In genomic region chr1:9010781-9011323, GRCh38 we compare ENCODE assay signal across 13 cellular contexts. TPM values are rescaled to one million over a fixed set of nuclear protein-coding genes. Genes with fewer than 3 reads are reported as not detected.
DNase-seq lines count a peak whose midpoint lies in the region; ATAC-seq, FAIRE-seq and TF ChIP-seq lines count a peak whose summit lies in the region.
"Had no signal": no experiment of that assay in that cellular context is flagged by ENCODE, and none has a peak within 500 bp of the region (broad histone marks: within the 10 kb centered on the region; RNA-seq: fewer than 3 reads in every experiment).

No MANE protein-coding gene starts in this region.

- TF ChIP-seq CTCF in heart left ventricle (IDR thresholded peaks at IDR 0.05) (no peak), gastrocnemius medialis (IDR thresholded peaks at IDR 0.05 in 4 of 5, conservative IDR thresholded peaks at IDR 0.05 in 1 of 5) (no peak), coronary artery (IDR thresholded peaks at IDR 0.05) (no peak)

- WGBS in heart left ventricle, 4 donors, result 64 to 70% (median 67%) methylated on average over 8 of the region's 8 CpGs

- FAIRE-seq in GM18507 (lab: Jason Lieb, UNC), result peak; percentile 62

- in situ Hi-C loops in gastrocnemius medialis (cut with MboI; ENCODE audit: low sequenced_read_pairs in 4 of 4), result loop anchor here in 1 of 4 donors (10.0 kb wide), 1 partner anchor 94 kb away; no protein-coding TSS in a partner anchor

- intact Hi-C loops in heart left ventricle (cut with DNase I) (loop anchor here in 7 of 10 donors (1.0 to 5.0 kb wide), 6 partner anchors 86 to 186 kb away; no protein-coding TSS in a partner anchor), gastrocnemius medialis (cut with DNase I; ENCODE audit: low total_unique reads) (loop anchor here (5.0 kb wide), 1 partner anchor 91 kb away; no protein-coding TSS in a partner anchor)

- no peak for TF ChIP-seq POLR2A in heart left ventricle (IDR thresholded peaks at IDR 0.05)
- no peak for TF ChIP-seq POLR2A in gastrocnemius medialis (IDR thresholded peaks at IDR 0.05)

- DNase-seq in GM18507 (ENCODE audit: extremely low spot score, insufficient read length, low read depth) (no peak), heart left ventricle (peak; percentile 35 to 80 (median 53)), gastrocnemius medialis (peak; percentile 23 to 44), SKM-1 (lab: John Stamatoyannopoulos, UW; ENCODE audit: unreplicated experiment) (no peak), coronary artery (ENCODE audit: low spot score) (no peak)
- DNase-seq: activated naive CD4-positive, alpha-beta T cell treated with Interleukin-2 at 50 U/mL for 16 hours; CD4-positive, alpha-beta T cell; GM23248 had no signal

- H3K27ac ChIP-seq in heart left ventricle, result peak overlapping the region in 2 of 12 donors; percentile 19 to 25
- H3K27ac ChIP-seq in gastrocnemius medialis, result no peak overlapping the region
- H3K27ac ChIP-seq in coronary artery, result peak overlapping the region in 1 of 2 donors; percentile 28
- H3K27ac ChIP-seq: cardiac muscle cell, esophagus muscularis mucosa, GM23248 had no signal

- H3K27me3 ChIP-seq in heart left ventricle, result no peaks in the 10 kb centered on the region
- no peaks in the 10 kb centered on the region for H3K27me3 ChIP-seq in gastrocnemius medialis
- H3K27me3 ChIP-seq: cardiac muscle cell, esophagus muscularis mucosa had no signal

- H3K4me1 ChIP-seq in heart left ventricle (peaks cover 0 to 19% (median 2%) of the 10 kb centered on the region in 12 donors), gastrocnemius medialis (no peaks in the 10 kb centered on the region)

- ATAC-seq in HG02943 (IDR thresholded peaks at IDR 0.05; ENCODE audit: low read depth, unreplicated experiment) (peak; percentile 41), heart left ventricle (peak; percentile 16 to 89 (median 71)), gastrocnemius medialis (peak; percentile 11 to 64), HG03521 (IDR thresholded peaks at IDR 0.05; ENCODE audit: unreplicated experiment) (no peak)

- H3K9me3 ChIP-seq in heart left ventricle, result no peaks in the 10 kb centered on the region
- H3K9me3 ChIP-seq in gastrocnemius medialis, result no peaks in the 10 kb centered on the region
- H3K9me3 ChIP-seq: esophagus muscularis mucosa had no signal

- H3K4me3 ChIP-seq in heart left ventricle (no peak overlapping the region), gastrocnemius medialis (no peak overlapping the region), coronary artery (no peak overlapping the region)
- H3K4me3 ChIP-seq: cardiac muscle cell, esophagus muscularis mucosa, GM23248 had no signal

- no peaks in the 10 kb centered on the region for H3K36me3 ChIP-seq in heart left ventricle
- no peaks in the 10 kb centered on the region for H3K36me3 ChIP-seq in gastrocnemius medialis
- H3K36me3 ChIP-seq: cardiac muscle cell, esophagus muscularis mucosa had no signal

RNA-seq across cellular contexts. Expression of gene SLC2A7, which starts 15.4 kb away (rescaled TPM):
- total RNA-seq in heart left ventricle (under 1 TPM in 2 of 9 donors, not detected in 7; 0.14 to 0.25 TPM), gastrocnemius medialis (not detected)
- polyA plus RNA-seq in heart left ventricle, result under 1 TPM in 1 of 2 donors, not detected in 1; 0.06 TPM
- total RNA-seq: cardiac muscle cell; CD4-positive, alpha-beta T cell; esophagus muscularis mucosa; GM23248; mononuclear cell had no signal
- polyA plus RNA-seq: cardiac muscle cell, GM23248 had no signal

RNA-seq across cellular contexts. Expression of gene SLC2A5, which starts 58.6 kb away (rescaled TPM):
- total RNA-seq in heart left ventricle (10 to 100 TPM in 2 of 9 donors, 1 to 10 TPM in 6, under 1 TPM in 1; 0.93 to 15.8 (median 2.9) TPM), gastrocnemius medialis (10 to 100 TPM; 11.2 to 34.5 (median 22.8) TPM)
- polyA plus RNA-seq in heart left ventricle, result 1 to 10 TPM in 1 of 2 donors, under 1 TPM in 1; 0.86 to 1.1 TPM
- total RNA-seq: cardiac muscle cell; CD4-positive, alpha-beta T cell had no signal
- polyA plus RNA-seq: cardiac muscle cell had no signal

Comparison
In these comparisons a context has a peak if more than half of its experiments do, and no peak if none do; other contexts are left out.
1. DNase-seq: peak in heart left ventricle (5 of 5) and gastrocnemius medialis (2 of 2); none in GM18507 (single experiment), SKM-1 (single experiment) and coronary artery (single experiment).